ENCODE assay signal across 24 cellular contexts in the genomic region with DNA sequence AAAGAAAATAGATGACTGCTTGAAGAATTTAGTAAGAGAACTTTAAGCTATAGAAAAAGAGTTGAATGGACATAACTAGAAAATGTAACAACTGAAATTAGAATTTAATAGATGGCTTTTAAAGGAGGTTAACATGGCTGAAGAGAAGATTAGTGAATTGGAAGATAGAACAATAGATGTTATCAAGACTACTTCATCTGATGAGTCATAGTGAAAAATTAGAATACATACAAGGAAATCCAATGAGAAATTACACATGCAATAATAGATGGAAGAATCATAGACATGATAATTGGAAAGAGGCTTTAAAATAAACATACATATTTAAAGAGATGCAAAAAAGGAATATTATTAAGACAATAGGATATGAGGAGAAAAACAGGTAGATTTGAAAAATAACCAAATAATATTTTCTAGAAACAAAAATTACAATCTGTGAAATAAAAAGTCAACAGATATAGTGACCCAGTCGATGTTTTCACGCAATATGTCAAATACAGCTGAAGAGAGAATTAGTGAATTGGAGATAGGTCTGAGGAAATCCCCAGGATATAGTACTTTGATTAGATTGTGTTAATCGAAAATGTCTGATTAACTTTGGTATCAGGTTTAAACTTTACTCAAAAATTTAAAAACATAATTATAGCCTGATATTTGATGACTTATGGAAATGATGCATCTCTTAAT. TPM values are rescaled to one million over a fixed set of nuclear protein-coding genes. Genes with fewer than 3 reads are reported as not detected.
"Had no signal": no experiment of that assay in that cellular context is flagged by ENCODE, and none has a peak within 500 bp of the region (broad histone marks: within the 10 kb centered on the region; RNA-seq: fewer than 3 reads in every experiment).

No MANE protein-coding gene starts in this region.

- H3K27ac ChIP-seq: breast epithelium, skin epidermis, tibial artery, vagina had no signal

- H3K9me3 ChIP-seq: vagina had no signal

- H3K27me3 Mint-ChIP-seq: activated B cell treated with CpG ODN at 0.5 μM for 24 hours; activated CD4-positive, alpha-beta T cell treated with anti-CD3 and anti-CD28 coated beads, Interleukin-2, amount 10 ng/mL, durations not matched to agents 7 days and 5 days; effector memory CD8-positive, alpha-beta T cell; natural killer cell treated with Interleukin-12 subunit alpha and Interleukin-12 subunit beta and Interleukin-15 and Interleukin-18, amount 100 ng/mL, for 72 hours; stimulated activated naive B cell treated with anti-CD40 and anti-IgM and Interleukin-4, amounts not matched to agents 10 μg/mL and 1 μg/mL and 100 μg/mL, for 72 hours had no signal

- H3K4me3 ChIP-seq: breast epithelium, skin epidermis, tibial artery, vagina had no signal

- H3K27ac Mint-ChIP-seq: activated B cell treated with CpG ODN at 0.5 μM for 24 hours; activated CD4-positive, alpha-beta T cell treated with anti-CD3 and anti-CD28 coated beads, Interleukin-2, amount 10 ng/mL, durations not matched to agents 7 days and 5 days; effector memory CD8-positive, alpha-beta T cell; natural killer cell treated with Interleukin-12 subunit alpha and Interleukin-12 subunit beta and Interleukin-15 and Interleukin-18, amount 100 ng/mL, for 72 hours; stimulated activated naive B cell treated with anti-CD40 and anti-IgM and Interleukin-4, amounts not matched to agents 10 μg/mL and 1 μg/mL and 100 μg/mL, for 72 hours had no signal

- H3K4me1 Mint-ChIP-seq: activated B cell treated with CpG ODN at 0.5 μM for 24 hours had no signal

- FAIRE-seq: TTC549 had no signal

- H3K4me1 ChIP-seq: breast epithelium, tibial artery, vagina had no signal

- H3K4me3 Mint-ChIP-seq: activated B cell treated with CpG ODN at 0.5 μM for 24 hours; activated CD4-positive, alpha-beta T cell treated with anti-CD3 and anti-CD28 coated beads, Interleukin-2, amount 10 ng/mL, durations not matched to agents 7 days and 5 days; effector memory CD8-positive, alpha-beta T cell; natural killer cell treated with Interleukin-12 subunit alpha and Interleukin-12 subunit beta and Interleukin-15 and Interleukin-18, amount 100 ng/mL, for 72 hours; stimulated activated naive B cell treated with anti-CD40 and anti-IgM and Interleukin-4, amounts not matched to agents 10 μg/mL and 1 μg/mL and 100 μg/mL, for 72 hours had no signal

- H3K27me3 ChIP-seq: breast epithelium, tibial artery, vagina had no signal

- ATAC-seq: effector memory CD8-positive, alpha-beta T cell; left ventricle myocardium superior; natural killer cell treated with Interleukin-12 subunit alpha and Interleukin-12 subunit beta and Interleukin-15 and Interleukin-18, amount 100 ng/mL, for 72 hours; stimulated activated naive B cell treated with anti-CD40 and anti-IgM and Interleukin-4, amounts not matched to agents 10 μg/mL and 1 μg/mL and 100 μg/mL, for 72 hours had no signal

- DNase-seq: activated B cell treated with CpG ODN at 0.5 μM for 24 hours; activated CD4-positive, alpha-beta T cell treated with anti-CD3 and anti-CD28 coated beads, Interleukin-2, amount 10 ng/mL, durations not matched to agents 7 days and 5 days; activated CD8-positive, alpha-beta memory T cell treated with anti-CD3 and anti-CD28 coated beads for 24 hours; anterior cingulate cortex; dermis blood vessel endothelial cell; effector memory CD8-positive, alpha-beta T cell; foreskin fibroblast; glutamatergic neuron; hypothalamus; kidney glomerular epithelial cell; left ventricle myocardium superior; mesenchymal stem cell; posterior cingulate gyrus; stimulated activated CD4-positive, alpha-beta T cell treated with anti-CD3 and anti-CD28 coated beads, Interleukin-15, amount 100 ng/mL, for 24 hours; stimulated activated CD4-positive, alpha-beta T cell treated with anti-CD3 and anti-CD28 coated beads, Interleukin-4, amount 100 ng/mL, for 1 hour; stimulated activated naive B cell treated with anti-CD40 and anti-IgM and Interleukin-4, amounts not matched to agents 10 μg/mL and 1 μg/mL and 100 μg/mL, for 72 hours; T-helper 2 cell; tibial artery had no signal

RNA-seq across cellular contexts. Expression of gene ELF5, which starts 46.6 kb away (rescaled TPM):
- total RNA-seq: activated B cell treated with CpG ODN at 0.5 μM for 24 hours; activated CD4-positive, alpha-beta T cell treated with anti-CD3 and anti-CD28 coated beads, Interleukin-2, amount 10 ng/mL, durations not matched to agents 7 days and 5 days; cerebellum; dermis blood vessel endothelial cell; left ventricle myocardium superior; natural killer cell treated with Interleukin-12 subunit alpha and Interleukin-12 subunit beta and Interleukin-15 and Interleukin-18, amount 100 ng/mL, for 72 hours; vagina had no signal
